In the genomic region with DNA sequence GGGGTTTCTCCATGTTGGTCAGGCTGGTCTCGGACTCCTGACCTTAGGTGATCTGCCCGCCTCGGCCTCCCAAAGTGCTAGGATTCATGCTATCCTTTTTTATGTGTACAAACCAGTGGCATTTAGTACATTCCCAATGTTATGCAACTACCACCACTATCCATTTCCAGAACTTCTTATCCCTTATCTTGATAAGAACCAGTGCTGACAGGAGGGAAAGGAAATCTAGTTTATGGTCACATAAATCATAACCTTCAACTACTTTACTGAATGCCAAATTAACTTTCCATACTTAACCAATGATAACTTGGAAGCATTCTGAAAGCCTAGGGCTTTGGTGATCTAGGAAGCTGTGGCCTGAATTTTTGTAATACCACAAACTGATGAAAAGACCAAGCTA, we compare ENCODE assay signal across 16 cellular contexts.
"Had no signal": no experiment of that assay in that cellular context is flagged by ENCODE, and none has a peak within 500 bp of the region (broad histone marks: within the 10 kb centered on the region; RNA-seq: fewer than 3 reads in every experiment).

No MANE protein-coding gene starts in this region.

- H3K4me1 ChIP-seq: left lung had no signal

- ATAC-seq: effector memory CD8-positive, alpha-beta T cell; left lung; naive thymus-derived CD8-positive, alpha-beta T cell; stimulated activated effector memory CD8-positive, alpha-beta T cell treated with anti-CD3 and anti-CD28 coated beads, Interleukin-12 subunit alpha, Interleukin-12 subunit beta, amount 100 ng/mL, for 72 hours had no signal

- DNase-seq: activated CD4-positive, alpha-beta T cell treated with anti-CD3 and anti-CD28 coated beads, Interleukin-2, amount 50 U/mL, for 1 hour; activated CD4-positive, CD25-positive, alpha-beta regulatory T cell; activated CD8-positive, alpha-beta memory T cell treated with anti-CD3 and anti-CD28 coated beads for 24 hours; activated gamma-delta T cell treated with Interleukin-2 at 50 U/mL for 16 hours; activated naive CD8-positive, alpha-beta T cell treated with anti-CD3 and anti-CD28 coated beads for 36 hours; aorta; dermis blood vessel endothelial cell; effector memory CD8-positive, alpha-beta T cell; hypothalamus; kidney; left lung; mammary epithelial cell; naive thymus-derived CD8-positive, alpha-beta T cell had no signal

- FAIRE-seq: kidney had no signal

- H3K9me3 ChIP-seq: left lung, neutrophil, thoracic aorta had no signal

- H3K27me3 ChIP-seq: left lung, neutrophil had no signal

- H3K27ac ChIP-seq: left lung, neutrophil, thoracic aorta had no signal

- H3K4me3 ChIP-seq: left lung, thoracic aorta had no signal
